ENCODE assay signal across 11 cellular contexts in genomic region chr13:50357586-50358118, GRCh38.
DNase-seq lines count a peak whose midpoint lies in the region; ATAC-seq and TF ChIP-seq lines count a peak whose summit lies in the region.
"Had no signal": no experiment of that assay in that cellular context is flagged by ENCODE, and none has a peak within 500 bp of the region (broad histone marks: within the 10 kb centered on the region; RNA-seq: fewer than 3 reads in every experiment).

No MANE protein-coding gene starts in this region.

- no peak overlapping the region for H3K4me3 Mint-ChIP-seq in activated CD8-positive, alpha-beta memory T cell treated with anti-CD3 and anti-CD28 coated beads, Interleukin-2, amount 10 ng/mL, durations not matched to agents 7 days and 5 days
- H3K4me3 Mint-ChIP-seq: activated naive CD4-positive, alpha-beta T cell treated with anti-CD3 and anti-CD28 coated beads, Interleukin-2, amount 50 U/mL, for 24 hours had no signal

- CTCF ChIA-PET in mammary epithelial cell (lab: Charles Lee; ENCODE audit: low non-redundant PET) = no interaction called here
- CTCF ChIA-PET in activated CD8-positive, alpha-beta memory T cell treated with anti-CD3 and anti-CD28 coated beads, Interleukin-2, amount 10 ng/mL, durations not matched to agents 7 days and 5 days (lab: Charles Lee) = no interaction called here

- H3K4me3 ChIP-seq in mammary epithelial cell (replicated peaks in 1 of 3; ENCODE audit: insufficient read depth in 1 of 3, low read depth in 2 of 3, low read length in 3 of 3) (no peak overlapping the region), lung (no peak overlapping the region)
- H3K4me3 ChIP-seq: skin epidermis had no signal

- peaks cover 58% of the 10 kb centered on the region for H3K27me3 Mint-ChIP-seq in activated CD8-positive, alpha-beta memory T cell treated with anti-CD3 and anti-CD28 coated beads, Interleukin-2, amount 10 ng/mL, durations not matched to agents 7 days and 5 days
- H3K27me3 Mint-ChIP-seq: activated naive CD4-positive, alpha-beta T cell treated with anti-CD3 and anti-CD28 coated beads, Interleukin-2, amount 50 U/mL, for 24 hours had no signal

- in situ Hi-C loops in ACHN (cut with HindIII; ENCODE audit: low pct_ligation_motif_present, low pct_unique_long_range_greater_than_20kb, low sequenced_read_pairs) (no loop called here), mammary epithelial cell (cut with MboI; ENCODE audit: low sequenced_read_pairs in 2 of 2) (no loop called here)

- no TSS peak for BruUV-seq in mammary epithelial cell (replicated peaks; lab: Mats Ljungman, UMichigan)

- ATAC-seq in lung (ENCODE audit: insufficient read depth, low FRiP score) (peak; percentile 24), GM19455 (IDR thresholded peaks at IDR 0.05; ENCODE audit: unreplicated experiment) (no peak), GM21360 (IDR thresholded peaks at IDR 0.05; ENCODE audit: unreplicated experiment) (no peak)
- ATAC-seq in activated CD8-positive, alpha-beta memory T cell treated with anti-CD3 and anti-CD28 coated beads, Interleukin-2, amount 10 ng/mL, durations not matched to agents 7 days and 5 days = no peak

- no peaks in the 10 kb centered on the region for H3K36me3 ChIP-seq in mammary epithelial cell (ENCODE audit: insufficient read depth, low read length)
- H3K36me3 ChIP-seq in lung (ENCODE audit: control insufficient read depth in 2 of 2, insufficient read depth in 2 of 2, low read length in 2 of 2) = no peaks in the 10 kb centered on the region

- H3K27ac ChIP-seq in mammary epithelial cell (ENCODE audit: insufficient read depth, low read depth, low read length) (no peak overlapping the region), lung (ENCODE audit: low read depth in 1 of 2, low read length in 1 of 2) (peak overlapping the region in 1 of 2 donors; percentile 73)

- no peaks in the 10 kb centered on the region for H4K20me1 ChIP-seq in mammary epithelial cell (ENCODE audit: insufficient read depth, low read length)

- intact Hi-C loops in mammary epithelial cell (cut with micrococcal nuclease) = no loop called here

- H3K79me2 ChIP-seq in mammary epithelial cell (ENCODE audit: insufficient read depth, low read length) = no peaks in the 10 kb centered on the region

- no peak overlapping the region for H3K4me2 ChIP-seq in mammary epithelial cell (ENCODE audit: insufficient read depth, low read depth, low read length)

- DNase-seq in ACHN (peak; percentile 57), NCI-H1105 treated with DMSO at 0.1 percent for 48 hours (lab: John Stamatoyannopoulos, UW) (peak; percentile 43), mammary epithelial cell (peak; percentile 61), lung (ENCODE audit: low spot score) (peak; percentile 48), HuH-7.5 (ENCODE audit: low spot score) (no peak)
- DNase-seq in activated CD8-positive, alpha-beta memory T cell treated with anti-CD3 and anti-CD28 coated beads, Interleukin-2, amount 10 ng/mL, durations not matched to agents 7 days and 5 days = no peak
- DNase-seq: DMS79 treated with DMSO at 0.1 percent for 48 hours had no signal

- no peak overlapping the region for H3K27ac Mint-ChIP-seq in activated CD8-positive, alpha-beta memory T cell treated with anti-CD3 and anti-CD28 coated beads, Interleukin-2, amount 10 ng/mL, durations not matched to agents 7 days and 5 days
- H3K27ac Mint-ChIP-seq: activated naive CD4-positive, alpha-beta T cell treated with anti-CD3 and anti-CD28 coated beads, Interleukin-2, amount 50 U/mL, for 24 hours had no signal

- peaks cover 6% of the 10 kb centered on the region for H3K36me3 Mint-ChIP-seq in activated CD8-positive, alpha-beta memory T cell treated with anti-CD3 and anti-CD28 coated beads, Interleukin-2, amount 10 ng/mL, durations not matched to agents 7 days and 5 days
- H3K36me3 Mint-ChIP-seq: activated naive CD4-positive, alpha-beta T cell treated with anti-CD3 and anti-CD28 coated beads, Interleukin-2, amount 50 U/mL, for 24 hours had no signal

- peaks cover 63% of the 10 kb centered on the region for H3K4me1 Mint-ChIP-seq in activated CD8-positive, alpha-beta memory T cell treated with anti-CD3 and anti-CD28 coated beads, Interleukin-2, amount 10 ng/mL, durations not matched to agents 7 days and 5 days

- H3K4me1 ChIP-seq in mammary epithelial cell (ENCODE audit: insufficient read depth, low read length) (no peaks in the 10 kb centered on the region), lung (ENCODE audit: control insufficient read depth in 2 of 2, insufficient read depth in 2 of 2, low read length in 2 of 2) (peaks cover 8% of the 10 kb centered on the region in 2 donors)

- H3K27me3 ChIP-seq in mammary epithelial cell (ENCODE audit: insufficient read depth, low read length) (no peaks in the 10 kb centered on the region), lung (ENCODE audit: control insufficient read depth, insufficient read depth) (no peaks in the 10 kb centered on the region)

- H2AFZ ChIP-seq in mammary epithelial cell (ENCODE audit: low read depth, low read length) = peak overlapping the region; percentile 4

- 41% methylated on average over 8 of the region's 9 CpGs for WGBS in mammary epithelial cell (ENCODE audit: low coverage, missing lambda C conversion rate)
- WGBS in lung, 2 donors = 47 to 69% methylated on average over 9 of the region's 9 CpGs

- H3K9me3 Mint-ChIP-seq in activated CD8-positive, alpha-beta memory T cell treated with anti-CD3 and anti-CD28 coated beads, Interleukin-2, amount 10 ng/mL, durations not matched to agents 7 days and 5 days (ENCODE audit: low read depth) = no peaks in the 10 kb centered on the region
- H3K9me3 Mint-ChIP-seq: activated naive CD4-positive, alpha-beta T cell treated with anti-CD3 and anti-CD28 coated beads, Interleukin-2, amount 50 U/mL, for 24 hours had no signal

- dilution Hi-C loops in mammary epithelial cell (cut with HindIII; ENCODE audit: low sequenced_read_pairs) = no loop called here

- TF ChIP-seq CTCF in mammary epithelial cell (conservative IDR thresholded peaks at IDR 0.05 in 1 of 2, IDR thresholded peaks at IDR 0.05 in 1 of 2; ENCODE audit: extremely low read depth in 1 of 2, insufficient read depth in 1 of 2, low read depth in 1 of 2, low read length in 2 of 2) = no peak
- no peak for TF ChIP-seq CTCF in lung (IDR thresholded peaks at IDR 0.05; ENCODE audit: control extremely low read depth, extremely low read depth)

- H3K9me3 ChIP-seq in mammary epithelial cell (replicated peaks; ENCODE audit: insufficient read depth, low read length) (no peaks in the 10 kb centered on the region), lung (ENCODE audit: control insufficient read depth in 2 of 2, insufficient read depth in 1 of 2, low read length in 1 of 2) (no peaks in the 10 kb centered on the region)

- H3K9ac ChIP-seq in mammary epithelial cell (ENCODE audit: insufficient read depth, low read length) = no peak overlapping the region

Comparison
In these comparisons a context has a peak if more than half of its experiments do, and no peak if none do; other contexts are left out.
1. DNase-seq: peak in ACHN (single experiment), NCI-H1105 treated with DMSO at 0.1 percent for 48 hours (single experiment), mammary epithelial cell (single experiment) and lung (single experiment); none in activated CD8-positive, alpha-beta memory T cell treated with anti-CD3 and anti-CD28 coated beads, Interleukin-2, amount 10 ng/mL, durations not matched to agents 7 days and 5 days (single experiment) and HuH-7.5 (single experiment).